Comparison of ENCODE assay signal across 8 cellular contexts in genomic region chr16:67561501-67561823, GRCh38. TPM values are rescaled to one million over a fixed set of nuclear protein-coding genes. Genes with fewer than 3 reads are reported as not detected.
DNase-seq lines count a peak whose midpoint lies in the region; ATAC-seq and TF ChIP-seq lines count a peak whose summit lies in the region.

No MANE protein-coding gene starts in this region.

- BruUV-seq in MCF 10A (replicated peaks; lab: Mats Ljungman, UMichigan), result no TSS peak

- H3K4me3 ChIP-seq in heart right ventricle (peak overlapping the region; percentile 26 to 100 (median 98)), mesodermal cell (ENCODE audit: extremely low read depth, insufficient read depth, low read length, poor library complexity, severe bottlenecking) (peak overlapping the region; percentile 92), urinary bladder (ENCODE audit: low read depth, low read length) (peak overlapping the region; percentile 91)

- CTCF ChIA-PET in MCF 10A (lab: Yijun Ruan, JAX), result interaction anchor here (0.6 to 4.6 kb wide), 17 partner anchors 10 to 513 kb away, joined by 3 to 50 read pairs (median 4); partner anchors contain the start of genes ACD, ATP6V0D1 and PARD6A

- peak overlapping the region; percentile 99 to 100 (median 100) for H3K27ac ChIP-seq in heart right ventricle
- peak overlapping the region; percentile 99 for H3K27ac ChIP-seq in mesodermal cell (ENCODE audit: low read depth, low read length, severe bottlenecking)
- peak overlapping the region; percentile 46 for H3K27ac ChIP-seq in urinary bladder (ENCODE audit: low read depth)

- H3K36me3 Mint-ChIP-seq in MCF 10A (ENCODE audit: insufficient read depth, unreplicated experiment), result peaks cover 6% of the 10 kb centered on the region

- H3K27ac Mint-ChIP-seq in MCF 10A (ENCODE audit: low read depth, unreplicated experiment), result no peak overlapping the region

- peaks cover 7% of the 10 kb centered on the region for H3K4me1 Mint-ChIP-seq in MCF 10A (ENCODE audit: insufficient read depth, unreplicated experiment)

- H3K27me3 Mint-ChIP-seq in MCF 10A (ENCODE audit: insufficient read depth, unreplicated experiment), result no peaks in the 10 kb centered on the region

- POLR2A ChIA-PET in MCF 10A (lab: Yijun Ruan, JAX), result interaction anchor here (0.6 to 2.8 kb wide), 23 partner anchors 10 to 387 kb away, joined by 3 to 23 read pairs (median 4); partner anchors contain the start of genes ACD, ATP6V0D1, GFOD2 and NUTF2

- H3K9me3 ChIP-seq in heart right ventricle (no peaks in the 10 kb centered on the region), mesodermal cell (ENCODE audit: control insufficient read depth, low read length) (no peaks in the 10 kb centered on the region)

- no peak for TF ChIP-seq CTCF in heart right ventricle (IDR thresholded peaks at IDR 0.05)
- no peak for TF ChIP-seq CTCF in MCF 10A (IDR thresholded peaks at IDR 0.05; ENCODE audit: unreplicated experiment)

- ATAC-seq in heart right ventricle (no peak), Right ventricle myocardium superior (ENCODE audit: poor library complexity) (no peak), GM19395 (IDR thresholded peaks at IDR 0.05; ENCODE audit: unreplicated experiment) (no peak)

- H3K4me3 Mint-ChIP-seq in MCF 10A (ENCODE audit: unreplicated experiment), result peak overlapping the region; percentile 88

- no peak for DNase-seq in heart right ventricle
- no peak for DNase-seq in Right ventricle myocardium superior
- DNase-seq in MCF 10A (ENCODE audit: unreplicated experiment), result no peak
- no peak for DNase-seq in HuH-7 (ENCODE audit: low spot score)
- DNase-seq in KBM-7, result no peak

- no peaks in the 10 kb centered on the region for H3K9me3 Mint-ChIP-seq in MCF 10A (ENCODE audit: unreplicated experiment)

- WGBS in heart right ventricle, 2 donors, result 10 to 11% methylated on average over 8 of the region's 8 CpGs
- WGBS in mesodermal cell (ENCODE audit: insufficient coverage in 2 of 2), 2 experiments, result 3% methylated on average over 6 to 7 of the region's 8 CpGs
- 4% methylated on average over 8 of the region's 8 CpGs for WGBS in urinary bladder

- in situ Hi-C loops in KBM-7 (cut with MboI; ENCODE audit: low pct_unique_long_range_greater_than_20kb, low sequenced_read_pairs), result no loop called here

- H3K27me3 ChIP-seq in heart right ventricle, result no peaks in the 10 kb centered on the region

- intact Hi-C loops in heart right ventricle (cut with DNase I), result loop anchor here in 8 of 10 donors (5.0 to 10.0 kb wide), 6 partner anchors 81 to 281 kb away; partner anchors contain the start of genes C16orf86 (in 2 of the 8), ENKD1 (in 2 of the 8), ACD (in 1 of the 8) and PARD6A (in 1 of the 8)
- intact Hi-C loops in Right ventricle myocardium superior (cut with DNase I), result loop anchor here (5.0 to 10.0 kb wide), 2 partner anchors 73 to 101 kb away; partner anchors contain the start of genes ACD and PARD6A
- intact Hi-C loops in MCF 10A (cut with micrococcal nuclease), result loop anchor here (5.0 kb wide), 1 partner anchor 81 kb away; no protein-coding TSS in a partner anchor

- H3K36me3 ChIP-seq in heart right ventricle, result no peaks in the 10 kb centered on the region
- peaks cover 2% of the 10 kb centered on the region for H3K36me3 ChIP-seq in mesodermal cell (ENCODE audit: control insufficient read depth, insufficient read depth, low read length)
- no peaks in the 10 kb centered on the region for H3K36me3 ChIP-seq in urinary bladder (ENCODE audit: insufficient read depth)

- H3K4me1 ChIP-seq in heart right ventricle (peaks cover 6 to 43% (median 36%) of the 10 kb centered on the region in 9 donors), mesodermal cell (ENCODE audit: control insufficient read depth, insufficient read depth, low read length, poor library complexity, severe bottlenecking) (peaks cover 6% of the 10 kb centered on the region), urinary bladder (ENCODE audit: insufficient read depth) (no peaks in the 10 kb centered on the region)

RNA-seq across cellular contexts. Expression of gene CTCF, which starts 0.9 kb away (rescaled TPM):
- total RNA-seq in heart right ventricle (10 to 100 TPM; 20.5 to 31.0 (median 24.8) TPM), Right ventricle myocardium superior (24.9 TPM), MCF 10A (2022) (29.7 and 40.6 TPM in 2 replicates), urinary bladder (35.5 TPM)
- polyA plus RNA-seq in heart right ventricle (10 to 100 TPM; 11.9 to 20.7 TPM), urinary bladder (29.2 TPM)
- 41.5 TPM for polyA plus RNA-seq in mesodermal cell (2013, experiment 1 of 2)
- polyA plus RNA-seq in mesodermal cell (2013, experiment 2 of 2), result 40.7 TPM

RNA-seq across cellular contexts. Expression of gene RIPOR1, which starts 32.8 kb away (rescaled TPM):
- total RNA-seq in heart right ventricle (10 to 100 TPM; 45.9 to 86.1 (median 73.8) TPM), Right ventricle myocardium superior (73.7 TPM), MCF 10A (2022) (43.2 and 69.1 TPM in 2 replicates), urinary bladder (20.5 TPM)
- polyA plus RNA-seq in heart right ventricle (10 to 100 TPM; 40.0 to 66.9 TPM), urinary bladder (59.0 TPM)
- polyA plus RNA-seq in mesodermal cell (2013, experiment 1 of 2), result 63.3 TPM
- 57.3 TPM for polyA plus RNA-seq in mesodermal cell (2013, experiment 2 of 2)

Comparison
In these comparisons a context has a peak if more than half of its experiments do, and no peak if none do; other contexts are left out.
1. H3K27ac ChIP-seq: peak in every context shown above with its lines; median percentile 100 in heart right ventricle; 99 in mesodermal cell; 46 in urinary bladder.